ENCODE assay signal across 8 cellular contexts in the genomic region with DNA sequence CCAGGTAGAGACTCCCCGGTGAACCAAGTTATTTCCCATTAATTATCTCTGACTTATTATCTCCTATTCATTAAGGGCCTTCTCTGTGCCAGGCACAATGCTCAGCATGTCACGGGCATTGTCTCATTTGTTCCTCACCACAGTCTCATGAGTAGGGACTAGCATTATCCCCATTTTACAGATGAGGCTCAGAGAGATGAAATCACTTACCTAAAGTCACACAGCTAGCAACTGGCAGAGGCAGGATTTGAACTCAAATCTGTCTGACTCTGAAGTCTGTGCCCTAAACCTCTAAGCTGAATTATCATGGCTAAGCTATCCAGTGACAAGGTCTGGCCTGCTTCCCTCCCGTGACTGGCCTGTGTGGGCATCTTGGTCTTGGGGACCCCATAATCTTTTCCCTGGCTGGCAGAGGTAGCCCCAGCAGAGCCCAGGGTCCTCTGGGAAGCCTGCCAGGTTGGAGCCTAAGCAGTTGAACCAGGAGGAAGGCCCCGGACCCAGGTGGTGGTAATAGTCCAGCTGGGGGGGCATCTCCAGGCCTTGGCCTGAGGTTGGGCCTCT. TPM values are rescaled to one million over a fixed set of nuclear protein-coding genes. Genes with fewer than 3 reads are reported as not detected.
DNase-seq lines count a peak whose midpoint lies in the region; ATAC-seq, FAIRE-seq and TF ChIP-seq lines count a peak whose summit lies in the region.

No MANE protein-coding gene starts in this region.

- H3K9ac ChIP-seq in skeletal muscle satellite cell (ENCODE audit: low read depth, low read length): peak overlapping the region; percentile 77

- no peaks in the 10 kb centered on the region for H3K27me3 ChIP-seq in skeletal muscle satellite cell (ENCODE audit: control insufficient read depth, insufficient read depth, low read length)

- peak overlapping the region; percentile 98 for H3K27ac ChIP-seq in VCaP

- no peaks in the 10 kb centered on the region for H3K9me3 ChIP-seq in skeletal muscle satellite cell (replicated peaks; ENCODE audit: low read length)

- TF ChIP-seq CTCF in VCaP (conservative IDR thresholded peaks at IDR 0.05) (no peak), fibroblast of the aortic adventitia (IDR thresholded peaks at IDR 0.05; ENCODE audit: insufficient read depth, low read length) (no peak)

- ATAC-seq in GM19467 (IDR thresholded peaks at IDR 0.05; ENCODE audit: unreplicated experiment): no peak

- no peak for DNase-seq in GM19239 (ENCODE audit: insufficient read length, low spot score)
- DNase-seq in fibroblast of the aortic adventitia (ENCODE audit: low read depth): no peak
- no peak for DNase-seq in GF-D8 (lab: John Stamatoyannopoulos, UW)
- DNase-seq in epidermal melanocyte (ENCODE audit: insufficient read length, low spot score): no peak
- no peak for DNase-seq in NCI-H1930 (lab: John Stamatoyannopoulos, UW)

- H3K4me2 ChIP-seq in skeletal muscle satellite cell (ENCODE audit: low read length): peak overlapping the region; percentile 87

- peaks cover 43% of the 10 kb centered on the region for H3K36me3 ChIP-seq in skeletal muscle satellite cell (ENCODE audit: insufficient read depth, low read length)

- FAIRE-seq in GM19239 (lab: Jason Lieb, UNC): peak; percentile 37

- H3K4me3 ChIP-seq in fibroblast of the aortic adventitia (ENCODE audit: low read depth, low read length): peak overlapping the region; percentile 69
- H3K4me3 ChIP-seq in skeletal muscle satellite cell (ENCODE audit: low read length): peak overlapping the region; percentile 67

- peaks cover 53% of the 10 kb centered on the region for H3K4me1 ChIP-seq in skeletal muscle satellite cell (ENCODE audit: control insufficient read depth, insufficient read depth, low read length)

RNA-seq across cellular contexts. Expression of a gene that starts 4.5 kb away (rescaled TPM):
- total RNA-seq in fibroblast of the aortic adventitia (ENCODE audit: low replicate concordance): 114 and 180 TPM in 2 replicates
- total RNA-seq in skeletal muscle satellite cell (2012; rRNA removed): 94.8 and 187 TPM in 2 replicates

RNA-seq across cellular contexts. Expression of a gene that starts 11.2 kb away (rescaled TPM):
- total RNA-seq in fibroblast of the aortic adventitia (ENCODE audit: low replicate concordance): 80.8 and 102 TPM in 2 replicates
- 78.2 and 95.8 TPM in 2 replicates for total RNA-seq in skeletal muscle satellite cell (2012; rRNA removed)

RNA-seq across cellular contexts. Expression of a gene that starts 35.4 kb away (rescaled TPM):
- 11.0 and 20.9 TPM in 2 replicates for total RNA-seq in fibroblast of the aortic adventitia (ENCODE audit: low replicate concordance)
- 1.0 and 1.3 TPM in 2 replicates for total RNA-seq in skeletal muscle satellite cell (2012; rRNA removed)
